Comparison of ENCODE assay signal across 8 cellular contexts in genomic region chr11:83836883-83837654, GRCh38.
DNase-seq lines count a peak whose midpoint lies in the region; ATAC-seq and TF ChIP-seq lines count a peak whose summit lies in the region.

No MANE protein-coding gene starts in this region.

- no peak for TF ChIP-seq CTCF in activated B cell treated with CpG ODN at 0.5 μM for 24 hours (IDR thresholded peaks at IDR 0.05)

- H3K36me3 Mint-ChIP-seq in activated B cell treated with CpG ODN at 0.5 μM for 24 hours (ENCODE audit: low read depth) = no peaks in the 10 kb centered on the region

- CTCF ChIA-PET in activated B cell treated with CpG ODN at 0.5 μM for 24 hours (lab: Charles Lee) = interaction anchor here (0.6 to 2.0 kb wide), 3 partner anchors 10 to 1120 kb away, joined by 3 to 8 read pairs (median 3); no protein-coding TSS in a partner anchor

- H3K4me3 Mint-ChIP-seq in activated B cell treated with CpG ODN at 0.5 μM for 24 hours = no peak overlapping the region

- intact Hi-C loops in activated B cell treated with CpG ODN at 0.5 μM for 24 hours (cut with micrococcal nuclease) (no loop called here), head of caudate nucleus (cut with DNase I) (loop anchor here (5.0 to 10.0 kb wide), 2 partner anchors 425 to 548 kb away; no protein-coding TSS in a partner anchor)

- peak; percentile 91 for ATAC-seq in GM18519 (IDR thresholded peaks at IDR 0.05; ENCODE audit: low FRiP score, unreplicated experiment)
- ATAC-seq in HG02870 (IDR thresholded peaks at IDR 0.05; ENCODE audit: unreplicated experiment) = peak; percentile 79
- peak; percentile 40 for ATAC-seq in activated B cell treated with CpG ODN at 0.5 μM for 24 hours (ENCODE audit: low read depth)

- no peaks in the 10 kb centered on the region for H3K9me3 Mint-ChIP-seq in activated B cell treated with CpG ODN at 0.5 μM for 24 hours

- DNase-seq in COLO668 (lab: John Stamatoyannopoulos, UW; ENCODE audit: unreplicated experiment) = peak; percentile 2
- peak; percentile 16 for DNase-seq in NCI-H1694 (lab: John Stamatoyannopoulos, UW)
- no peak for DNase-seq in activated B cell treated with CpG ODN at 0.5 μM for 24 hours
- peak; percentile 27 to 87 (median 68) for DNase-seq in head of caudate nucleus
- DNase-seq in putamen (ENCODE audit: low spot score) = peak; percentile 72
- DNase-seq in activated T-cell treated with anti-CD3 and anti-CD28 coated beads for 4 hours = no peak

- peaks cover 3% of the 10 kb centered on the region for H3K27me3 Mint-ChIP-seq in activated B cell treated with CpG ODN at 0.5 μM for 24 hours

- H3K27ac Mint-ChIP-seq in activated B cell treated with CpG ODN at 0.5 μM for 24 hours = no peak overlapping the region

- H3K4me1 Mint-ChIP-seq in activated B cell treated with CpG ODN at 0.5 μM for 24 hours = no peaks in the 10 kb centered on the region

- POLR2A ChIA-PET in activated B cell treated with CpG ODN at 0.5 μM for 24 hours (lab: Charles Lee) = no interaction called here

Comparison
In these comparisons a context has a peak if more than half of its experiments do, and no peak if none do; other contexts are left out.
1. DNase-seq: peak in COLO668 (single experiment), NCI-H1694 (single experiment), head of caudate nucleus (42 of 42) and putamen (single experiment); none in activated B cell treated with CpG ODN at 0.5 μM for 24 hours (single experiment) and activated T-cell treated with anti-CD3 and anti-CD28 coated beads for 4 hours (single experiment).
2. ATAC-seq: peak in every context shown above with its lines; median percentile 91 in GM18519; 79 in HG02870; 40 in activated B cell treated with CpG ODN at 0.5 μM for 24 hours.